ENCODE assay signal across 9 cellular contexts in genomic region chr3:192772495-192772894, GRCh38. TPM values are rescaled to one million over a fixed set of nuclear protein-coding genes. Genes with fewer than 3 reads are reported as not detected.
DNase-seq lines count a peak whose midpoint lies in the region; FAIRE-seq and TF ChIP-seq lines count a peak whose summit lies in the region.
"Had no signal": no experiment of that assay in that cellular context is flagged by ENCODE, and none has a peak within 500 bp of the region (broad histone marks: within the 10 kb centered on the region; RNA-seq: fewer than 3 reads in every experiment).

No MANE protein-coding gene starts in this region.

- intact Hi-C loops in prostate gland (cut with DNase I) = no loop called here

- H3K27ac Mint-ChIP-seq in activated CD4-positive, alpha-beta memory T cell treated with anti-CD3 and anti-CD28 coated beads, Interleukin-2, amount 10 ng/mL, durations not matched to agents 7 days and 5 days = no peak overlapping the region

- peaks cover 8% of the 10 kb centered on the region for H3K9me3 Mint-ChIP-seq in activated CD4-positive, alpha-beta memory T cell treated with anti-CD3 and anti-CD28 coated beads, Interleukin-2, amount 10 ng/mL, durations not matched to agents 7 days and 5 days

- no peak overlapping the region for H3K4me3 Mint-ChIP-seq in activated CD4-positive, alpha-beta memory T cell treated with anti-CD3 and anti-CD28 coated beads, Interleukin-2, amount 10 ng/mL, durations not matched to agents 7 days and 5 days

- 58% methylated on average over 5 of the region's 5 CpGs for WGBS in prostate gland

- no peak overlapping the region for H3K27ac ChIP-seq in prostate gland

- peaks cover 7% of the 10 kb centered on the region for H3K27me3 Mint-ChIP-seq in activated CD4-positive, alpha-beta memory T cell treated with anti-CD3 and anti-CD28 coated beads, Interleukin-2, amount 10 ng/mL, durations not matched to agents 7 days and 5 days

- H3K4me3 ChIP-seq in AG10803 (ENCODE audit: low read length) (no peak overlapping the region), epithelial cell of proximal tubule (ENCODE audit: low read depth, low read length) (no peak overlapping the region), prostate gland (no peak overlapping the region)

- peak; percentile 29 for DNase-seq in AG10803 (ENCODE audit: low read depth)
- peak; percentile 26 for DNase-seq in H54 (ENCODE audit: insufficient read length, low spot score)
- peak; percentile 15 for DNase-seq in NCI-H526 treated with DMSO at 0.1 percent for 48 hours (lab: John Stamatoyannopoulos, UW)
- DNase-seq in epithelial cell of proximal tubule (ENCODE audit: low read depth) = no peak
- DNase-seq in prostate gland (ENCODE audit: low spot score) = peak; percentile 31
- DNase-seq in stimulated activated CD4-positive, alpha-beta T cell treated with anti-CD3 and anti-CD28 coated beads, Interleukin-4, amount 100 ng/mL, for 1 hour = no peak
- no peak for DNase-seq in activated CD4-positive, alpha-beta memory T cell treated with anti-CD3 and anti-CD28 coated beads, Interleukin-2, amount 10 ng/mL, durations not matched to agents 7 days and 5 days
- no peak for DNase-seq in stimulated activated CD4-positive, alpha-beta T cell treated with anti-CD3 and anti-CD28 coated beads, Interleukin-4, amount 100 ng/mL, for 4 hours

- H3K27me3 ChIP-seq in prostate gland (replicated peaks; ENCODE audit: insufficient read depth) = no peaks in the 10 kb centered on the region

- FAIRE-seq in H54 (lab: Jason Lieb, UNC) = peak; percentile 80
- FAIRE-seq: colon had no signal

- H3K4me1 ChIP-seq in prostate gland (replicated peaks) = no peaks in the 10 kb centered on the region

- H3K36me3 ChIP-seq in prostate gland = no peaks in the 10 kb centered on the region

- H3K4me1 Mint-ChIP-seq in activated CD4-positive, alpha-beta memory T cell treated with anti-CD3 and anti-CD28 coated beads, Interleukin-2, amount 10 ng/mL, durations not matched to agents 7 days and 5 days = no peaks in the 10 kb centered on the region

- H3K36me3 Mint-ChIP-seq in activated CD4-positive, alpha-beta memory T cell treated with anti-CD3 and anti-CD28 coated beads, Interleukin-2, amount 10 ng/mL, durations not matched to agents 7 days and 5 days (ENCODE audit: low read depth) = no peaks in the 10 kb centered on the region

- no peak for TF ChIP-seq POLR2A in H54 (IDR thresholded peaks at IDR 0.05; ENCODE audit: low read depth, low read length)
- no peak for TF ChIP-seq POLR2A in prostate gland (IDR thresholded peaks at IDR 0.05)

- peak; percentile 42 for TF ChIP-seq CTCF in AG10803 (conservative IDR thresholded peaks at IDR 0.05; ENCODE audit: low read length)
- peak; percentile 69 for TF ChIP-seq CTCF in epithelial cell of proximal tubule (conservative IDR thresholded peaks at IDR 0.05; ENCODE audit: low read depth, low read length)
- TF ChIP-seq CTCF in prostate gland (IDR thresholded peaks at IDR 0.05) = peak in 3 of 4 experiments; percentile 15 to 41 (median 24)

- CTCF ChIA-PET in activated CD4-positive, alpha-beta memory T cell treated with anti-CD3 and anti-CD28 coated beads, Interleukin-2, amount 10 ng/mL, durations not matched to agents 7 days and 5 days (lab: Charles Lee) = no interaction called here

- H3K9me3 ChIP-seq in prostate gland = no peaks in the 10 kb centered on the region

- POLR2A ChIA-PET in activated CD4-positive, alpha-beta memory T cell treated with anti-CD3 and anti-CD28 coated beads, Interleukin-2, amount 10 ng/mL, durations not matched to agents 7 days and 5 days (lab: Charles Lee) = no interaction called here

RNA-seq across cellular contexts. Expression of gene FGF12, which starts 45.2 kb away (rescaled TPM):
- total RNA-seq in epithelial cell of proximal tubule = 0.36 and 1.6 TPM in 2 replicates
- 1 to 10 TPM; 2.4 to 5.7 TPM for total RNA-seq in prostate gland
- total RNA-seq in activated CD4-positive, alpha-beta memory T cell treated with anti-CD3 and anti-CD28 coated beads, Interleukin-2, amount 10 ng/mL, durations not matched to agents 7 days and 5 days = not detected

Comparison
In these comparisons a context has a peak if more than half of its experiments do, and no peak if none do; other contexts are left out.
1. DNase-seq: peak in AG10803 (single experiment), H54 (single experiment), NCI-H526 treated with DMSO at 0.1 percent for 48 hours (single experiment) and prostate gland (single experiment); none in epithelial cell of proximal tubule (single experiment), stimulated activated CD4-positive, alpha-beta T cell treated with anti-CD3 and anti-CD28 coated beads, Interleukin-4, amount 100 ng/mL, for 1 hour (single experiment), activated CD4-positive, alpha-beta memory T cell treated with anti-CD3 and anti-CD28 coated beads, Interleukin-2, amount 10 ng/mL, durations not matched to agents 7 days and 5 days (single experiment) and stimulated activated CD4-positive, alpha-beta T cell treated with anti-CD3 and anti-CD28 coated beads, Interleukin-4, amount 100 ng/mL, for 4 hours (0 of 2).
2. Peak in every context shown above with its lines, with median percentiles within 50 percentile points of each other: CTCF ChIP-seq.